18 cellular contexts compared by ENCODE assay signal in genomic region chr6:85620308-85620707, GRCh38. TPM values are rescaled to one million over a fixed set of nuclear protein-coding genes. Genes with fewer than 3 reads are reported as not detected.
DNase-seq lines count a peak whose midpoint lies in the region; ATAC-seq and TF ChIP-seq lines count a peak whose summit lies in the region.
"Had no signal": no experiment of that assay in that cellular context is flagged by ENCODE, and none has a peak within 500 bp of the region (broad histone marks: within the 10 kb centered on the region; RNA-seq: fewer than 3 reads in every experiment).

No MANE protein-coding gene starts in this region.

- H3K27me3 ChIP-seq in H9 (ENCODE audit: insufficient read depth, low read length), result no peaks in the 10 kb centered on the region
- H3K27me3 ChIP-seq: BLaER1, transverse colon had no signal

- H2AFZ ChIP-seq in H9 (ENCODE audit: low read length), result no peak overlapping the region

- H3K4me1 Mint-ChIP-seq in H9 (no peaks in the 10 kb centered on the region), nephron progenitor cell (no peaks in the 10 kb centered on the region)
- H3K4me1 Mint-ChIP-seq in activated naive CD8-positive, alpha-beta T cell treated with anti-CD3 and anti-CD28 coated beads, Interleukin-2, amount 10 ng/mL, durations not matched to agents 7 days and 5 days, result peaks cover 20% of the 10 kb centered on the region

- no peak overlapping the region for H3K4ac ChIP-seq in H9 (ENCODE audit: low read depth, low read length)

- no peaks in the 10 kb centered on the region for H3K27me3 Mint-ChIP-seq in H9 (ENCODE audit: low read depth)
- no peaks in the 10 kb centered on the region for H3K27me3 Mint-ChIP-seq in activated naive CD8-positive, alpha-beta T cell treated with anti-CD3 and anti-CD28 coated beads, Interleukin-2, amount 10 ng/mL, durations not matched to agents 7 days and 5 days
- H3K27me3 Mint-ChIP-seq in nephron progenitor cell (ENCODE audit: low read depth, poor library complexity), result no peaks in the 10 kb centered on the region
- H3K27me3 Mint-ChIP-seq: stimulated activated naive B cell treated with anti-CD40 and anti-IgM and Interleukin-4, amounts not matched to agents 10 μg/mL and 1 μg/mL and 100 μg/mL, for 72 hours had no signal

- H3K9me3 ChIP-seq in H9 (ENCODE audit: control insufficient read depth, low read depth, low read length), result no peaks in the 10 kb centered on the region
- H3K9me3 ChIP-seq: BLaER1, SK-N-SH, transverse colon had no signal

- H3K9me3 Mint-ChIP-seq in H9 (no peaks in the 10 kb centered on the region; a peak in 1 of 5 replicates), nephron progenitor cell (no peaks in the 10 kb centered on the region)
- H3K9me3 Mint-ChIP-seq in activated naive CD8-positive, alpha-beta T cell treated with anti-CD3 and anti-CD28 coated beads, Interleukin-2, amount 10 ng/mL, durations not matched to agents 7 days and 5 days, result no peaks in the 10 kb centered on the region
- H3K9me3 Mint-ChIP-seq: stimulated activated naive B cell treated with anti-CD40 and anti-IgM and Interleukin-4, amounts not matched to agents 10 μg/mL and 1 μg/mL and 100 μg/mL, for 72 hours had no signal

- H2BK120ac ChIP-seq in H9 (ENCODE audit: low read depth, low read length, poor library complexity, severe bottlenecking), result no peak overlapping the region

- H3K14ac ChIP-seq in H9 (ENCODE audit: insufficient read depth, low read length), result no peak overlapping the region

- no peak overlapping the region for H2BK5ac ChIP-seq in H9 (ENCODE audit: insufficient read length, low read length)

- peak overlapping the region in 2 of 3 experiments; percentile 18 to 19; a peak in 3 of 7 replicates for H3K27ac Mint-ChIP-seq in H9
- peak overlapping the region; percentile 32 for H3K27ac Mint-ChIP-seq in activated naive CD8-positive, alpha-beta T cell treated with anti-CD3 and anti-CD28 coated beads, Interleukin-2, amount 10 ng/mL, durations not matched to agents 7 days and 5 days
- peak overlapping the region; percentile 79 for H3K27ac Mint-ChIP-seq in nephron progenitor cell

- no CpG with 5 or more reads among the region's 2 CpGs for WGBS in H9 (ENCODE audit: extremely low coverage, insufficient read length, low lambda C conversion rate)

- no peak overlapping the region for H3K4me3 Mint-ChIP-seq in H9
- no peak overlapping the region for H3K4me3 Mint-ChIP-seq in activated naive CD8-positive, alpha-beta T cell treated with anti-CD3 and anti-CD28 coated beads, Interleukin-2, amount 10 ng/mL, durations not matched to agents 7 days and 5 days
- no peak overlapping the region for H3K4me3 Mint-ChIP-seq in nephron progenitor cell
- H3K4me3 Mint-ChIP-seq: stimulated activated naive B cell treated with anti-CD40 and anti-IgM and Interleukin-4, amounts not matched to agents 10 μg/mL and 1 μg/mL and 100 μg/mL, for 72 hours had no signal

- TF ChIP-seq CTCF in H9 (conservative IDR thresholded peaks at IDR 0.05) (no peak), nephron progenitor cell (IDR thresholded peaks at IDR 0.05) (no peak)

- no peak overlapping the region for H3K23ac ChIP-seq in H9 (ENCODE audit: insufficient read length, low read depth, low read length)

- no peak overlapping the region for H2BK12ac ChIP-seq in H9 (ENCODE audit: insufficient read length, low read depth, low read length)

- peaks cover 11% of the 10 kb centered on the region for H3K79me1 ChIP-seq in H9 (ENCODE audit: insufficient read depth, low read depth, low read length, poor library complexity, severe bottlenecking)

- H4K8ac ChIP-seq in H9 (replicated peaks; ENCODE audit: insufficient read length, low read depth, low read length), result no peak overlapping the region

- H3K9ac ChIP-seq in H9 (ENCODE audit: extremely low read depth, insufficient read length, low read length), result no peak overlapping the region
- H3K9ac ChIP-seq: BLaER1, SK-N-SH had no signal

- no peak overlapping the region for H2BK20ac ChIP-seq in H9 (ENCODE audit: low read depth, low read length, poor library complexity, severe bottlenecking)

- H3K56ac ChIP-seq in H9 (ENCODE audit: insufficient read length, low read depth, low read length), result no peak overlapping the region

- peaks cover 64 to 99% (median 95%) of the 10 kb centered on the region in 3 experiments for H3K36me3 Mint-ChIP-seq in H9 (ENCODE audit: insufficient read depth in 1 of 3, low read depth in 3 of 3)
- H3K36me3 Mint-ChIP-seq in activated naive CD8-positive, alpha-beta T cell treated with anti-CD3 and anti-CD28 coated beads, Interleukin-2, amount 10 ng/mL, durations not matched to agents 7 days and 5 days, result peaks cover 49% of the 10 kb centered on the region
- peaks cover 95% of the 10 kb centered on the region for H3K36me3 Mint-ChIP-seq in nephron progenitor cell (ENCODE audit: low read depth)

- no peak overlapping the region for H2BK15ac ChIP-seq in H9 (ENCODE audit: low read depth, low read length)

- H3K4me2 ChIP-seq in H9 (ENCODE audit: insufficient read depth, insufficient read length, low read length), result no peak overlapping the region
- H3K4me2 ChIP-seq: BLaER1, SK-N-SH had no signal

- no peaks in the 10 kb centered on the region for H3K4me1 ChIP-seq in H9 (ENCODE audit: insufficient read depth, low read length)
- H3K4me1 ChIP-seq: BLaER1, transverse colon had no signal

- H3K79me2 ChIP-seq in H9 (ENCODE audit: insufficient read depth, low read length), result no peaks in the 10 kb centered on the region; the same call in 1 of the 2 replicates

- POLR2A ChIA-PET in activated naive CD8-positive, alpha-beta T cell treated with anti-CD3 and anti-CD28 coated beads, Interleukin-2, amount 10 ng/mL, durations not matched to agents 7 days and 5 days (lab: Charles Lee), result interaction anchor here (1.2 kb wide), 1 partner anchor 27 kb away, joined by 3 read pairs; the partner anchor contains the start of gene SNX14

- H3K23me2 ChIP-seq in H9 (ENCODE audit: insufficient read length, low read depth, low read length, poor library complexity, severe bottlenecking), result no peaks in the 10 kb centered on the region

- peak; percentile 47 for DNase-seq in EH (ENCODE audit: low read depth)
- no peak for DNase-seq in H9
- no peak for DNase-seq in activated naive CD8-positive, alpha-beta T cell treated with anti-CD3 and anti-CD28 coated beads, Interleukin-2, amount 10 ng/mL, durations not matched to agents 7 days and 5 days
- no peak for DNase-seq in nephron progenitor cell
- DNase-seq in GOT3 (lab: John Stamatoyannopoulos, UW), result no peak
- no peak for DNase-seq in activated T-cell treated with anti-CD3 and anti-CD28 coated beads, Interleukin-2, amount 50 U/mL, for 1 hour
- DNase-seq: activated gamma-delta T cell treated with Interleukin-2 at 50 U/mL for 16 hours; Calu3; H7; hippocampal formation; NCI-H774; right cardiac atrium; SK-N-SH; stimulated activated naive B cell treated with anti-CD40 and anti-IgM and Interleukin-4, amounts not matched to agents 10 μg/mL and 1 μg/mL and 100 μg/mL, for 72 hours; T-helper 9 cell; transverse colon had no signal

- ATAC-seq in activated naive CD8-positive, alpha-beta T cell treated with anti-CD3 and anti-CD28 coated beads, Interleukin-2, amount 10 ng/mL, durations not matched to agents 7 days and 5 days (ENCODE audit: low read depth), result no peak
- no peak for ATAC-seq in GM21390 (IDR thresholded peaks at IDR 0.05; ENCODE audit: unreplicated experiment)
- ATAC-seq: right cardiac atrium; stimulated activated naive B cell treated with anti-CD40 and anti-IgM and Interleukin-4, amounts not matched to agents 10 μg/mL and 1 μg/mL and 100 μg/mL, for 72 hours had no signal

- no peak overlapping the region for H3K18ac ChIP-seq in H9 (ENCODE audit: insufficient read length, low read depth, low read length)

- no peak overlapping the region for H3T11ph ChIP-seq in H9 (ENCODE audit: low read length)

- no peaks in the 10 kb centered on the region for H4K20me1 ChIP-seq in H9 (ENCODE audit: control insufficient read depth, insufficient read depth, insufficient read length)

- no peak overlapping the region for H4K91ac ChIP-seq in H9 (ENCODE audit: insufficient read length, low read depth, low read length)

- H4K5ac ChIP-seq in H9 (ENCODE audit: insufficient read length, low read depth, low read length), result no peak overlapping the region

- no peak overlapping the region for H2AK5ac ChIP-seq in H9 (ENCODE audit: insufficient read length, low read length)

- H3K27ac ChIP-seq in H9 (ENCODE audit: insufficient read length, low read depth, low read length), result no peak overlapping the region
- H3K27ac ChIP-seq: BLaER1, transverse colon had no signal

RNA-seq across cellular contexts. Expression of gene SYNCRIP, which starts 22.4 kb away (rescaled TPM):
- total RNA-seq in H9 (2021), result 189 and 199 TPM in 2 replicates
- 10 to 100 TPM; 94.4 to 99.3 TPM for total RNA-seq in activated naive CD8-positive, alpha-beta T cell treated with anti-CD3 and anti-CD28 coated beads, Interleukin-2, amount 10 ng/mL, durations not matched to agents 7 days and 5 days

RNA-seq across cellular contexts. Expression of gene SNX14, which starts 26.6 kb away (rescaled TPM):
- total RNA-seq in H9 (2021), result 33.0 and 35.5 TPM in 2 replicates
- total RNA-seq in activated naive CD8-positive, alpha-beta T cell treated with anti-CD3 and anti-CD28 coated beads, Interleukin-2, amount 10 ng/mL, durations not matched to agents 7 days and 5 days, result 10 to 100 TPM; 55.6 to 67.5 TPM

Comparison
In these comparisons a context has a peak if more than half of its experiments do, and no peak if none do; other contexts are left out.
1. H3K27ac Mint-ChIP-seq: peak in every context shown above with its lines; median percentile 79 in nephron progenitor cell; 32 in activated naive CD8-positive, alpha-beta T cell treated with anti-CD3 and anti-CD28 coated beads, Interleukin-2, amount 10 ng/mL, durations not matched to agents 7 days and 5 days; 18 in H9.